In genomic region chr18:48645427-48646002, GRCh38 we compare ENCODE assay signal across 24 cellular contexts.
"Had no signal": no experiment of that assay in that cellular context is flagged by ENCODE, and none has a peak within 500 bp of the region (broad histone marks: within the 10 kb centered on the region; RNA-seq: fewer than 3 reads in every experiment).

No MANE protein-coding gene starts in this region.

- H3K4me1 Mint-ChIP-seq: activated B cell treated with CpG ODN at 0.5 μM for 24 hours; activated CD4-positive, alpha-beta T cell treated with anti-CD3 and anti-CD28 coated beads, Interleukin-2, amount 10 ng/mL, durations not matched to agents 24 days and 14 days; activated CD8-positive, alpha-beta memory T cell treated with anti-CD3 and anti-CD28 coated beads, Interleukin-2, amount 10 ng/mL, durations not matched to agents 7 days and 5 days; activated naive CD4-positive, alpha-beta T cell treated with anti-CD3 and anti-CD28 coated beads, Interleukin-2, amount 50 U/mL, for 24 hours; T-helper 17 cell had no signal

- DNase-seq: activated B cell treated with CpG ODN at 0.5 μM for 24 hours; activated CD4-positive, alpha-beta T cell treated with anti-CD3 and anti-CD28 coated beads for 1 hour; activated CD4-positive, alpha-beta T cell treated with anti-CD3 and anti-CD28 coated beads, Interleukin-2, amount 10 ng/mL, durations not matched to agents 24 days and 14 days; activated CD4-positive, alpha-beta T cell treated with anti-CD3 and anti-CD28 coated beads, Interleukin-2, amount 50 U/mL, for 48 hours; activated CD8-positive, alpha-beta memory T cell treated with anti-CD3 and anti-CD28 coated beads, Interleukin-2, amount 10 ng/mL, durations not matched to agents 7 days and 5 days; activated effector memory CD4-positive, alpha-beta T cell treated with Interleukin-2 at 50 U/mL for 16 hours; activated naive CD4-positive, alpha-beta T cell; activated T-cell treated with anti-CD3 and anti-CD28 coated beads, Interleukin-2, amount 50 U/mL, for 24 hours; aorta; body of pancreas; cerebellar nuclear complex; Kasumi-1; NCI-H1105 treated with DMSO at 0.1 percent for 48 hours; NCI-H1436 treated with DMSO at 0.1 percent for 48 hours; NCI-H187; NCI-H2081; NCI-H446; NCI-H524; PC-9; SIG-M5; T-helper 17 cell; T-helper 9 cell had no signal

- ATAC-seq: activated CD8-positive, alpha-beta memory T cell treated with anti-CD3 and anti-CD28 coated beads, Interleukin-2, amount 10 ng/mL, durations not matched to agents 7 days and 5 days; body of pancreas; T-helper 17 cell had no signal

- H3K27ac Mint-ChIP-seq: activated B cell treated with CpG ODN at 0.5 μM for 24 hours; activated CD4-positive, alpha-beta T cell treated with anti-CD3 and anti-CD28 coated beads, Interleukin-2, amount 10 ng/mL, durations not matched to agents 24 days and 14 days; activated CD8-positive, alpha-beta memory T cell treated with anti-CD3 and anti-CD28 coated beads, Interleukin-2, amount 10 ng/mL, durations not matched to agents 7 days and 5 days; activated naive CD4-positive, alpha-beta T cell treated with anti-CD3 and anti-CD28 coated beads, Interleukin-2, amount 50 U/mL, for 24 hours; activated T-cell treated with anti-CD3 and anti-CD28 coated beads, Interleukin-2, amount 50 U/mL, for 24 hours; activated T-helper 1 cell treated with anti-CD3 and anti-CD28 coated beads, Interleukin-12 subunit alpha, Interleukin-12 subunit beta, Interleukin-2, Interleukin-4 antibody, amounts not matched to agents 30 ng/mL and 10 ng/mL and 1 ng/mL, durations not matched to agents 14 hours and 24 hours and 36 hours; T-helper 17 cell had no signal

- H2AFZ ChIP-seq: PC-9 had no signal

- H3K4me3 Mint-ChIP-seq: activated B cell treated with CpG ODN at 0.5 μM for 24 hours; activated CD4-positive, alpha-beta T cell treated with anti-CD3 and anti-CD28 coated beads, Interleukin-2, amount 10 ng/mL, durations not matched to agents 24 days and 14 days; activated CD8-positive, alpha-beta memory T cell treated with anti-CD3 and anti-CD28 coated beads, Interleukin-2, amount 10 ng/mL, durations not matched to agents 7 days and 5 days; activated naive CD4-positive, alpha-beta T cell treated with anti-CD3 and anti-CD28 coated beads, Interleukin-2, amount 50 U/mL, for 24 hours; activated T-cell treated with anti-CD3 and anti-CD28 coated beads, Interleukin-2, amount 50 U/mL, for 24 hours; activated T-helper 1 cell treated with anti-CD3 and anti-CD28 coated beads, Interleukin-12 subunit alpha, Interleukin-12 subunit beta, Interleukin-2, Interleukin-4 antibody, amounts not matched to agents 30 ng/mL and 10 ng/mL and 1 ng/mL, durations not matched to agents 14 hours and 24 hours and 36 hours; T-helper 17 cell had no signal

- H3K9me3 Mint-ChIP-seq: activated naive CD4-positive, alpha-beta T cell treated with anti-CD3 and anti-CD28 coated beads, Interleukin-2, amount 50 U/mL, for 24 hours; activated T-cell treated with anti-CD3 and anti-CD28 coated beads, Interleukin-2, amount 50 U/mL, for 24 hours; activated T-helper 1 cell treated with anti-CD3 and anti-CD28 coated beads, Interleukin-12 subunit alpha, Interleukin-12 subunit beta, Interleukin-2, Interleukin-4 antibody, amounts not matched to agents 30 ng/mL and 10 ng/mL and 1 ng/mL, durations not matched to agents 14 hours and 24 hours and 36 hours had no signal

- H3K9me3 ChIP-seq: body of pancreas had no signal

- H3K4me3 ChIP-seq: body of pancreas, PC-9 had no signal

- H3K27me3 Mint-ChIP-seq: activated naive CD4-positive, alpha-beta T cell treated with anti-CD3 and anti-CD28 coated beads, Interleukin-2, amount 50 U/mL, for 24 hours; activated T-cell treated with anti-CD3 and anti-CD28 coated beads, Interleukin-2, amount 50 U/mL, for 24 hours; T-helper 17 cell had no signal

- H3K36me3 Mint-ChIP-seq: activated naive CD4-positive, alpha-beta T cell treated with anti-CD3 and anti-CD28 coated beads, Interleukin-2, amount 50 U/mL, for 24 hours had no signal

- H3K4me2 ChIP-seq: PC-9 had no signal

- H3K27ac ChIP-seq: body of pancreas, PC-9 had no signal

- H3K27me3 ChIP-seq: body of pancreas had no signal

- H3K4me1 ChIP-seq: body of pancreas had no signal
